In genomic region chr18:30971338-30971956, GRCh38 we compare ENCODE assay signal across 1 cellular context.
TF ChIP-seq lines count a peak whose summit lies in the region.

No MANE protein-coding gene starts in this region.

TF ChIP-seq in H1, 55 proteins besides CTCF, POLR2A, EP300 and RAD21 (continued from another document):
- no peak for TF ChIP-seq FOSL1 (IDR thresholded peaks at IDR 0.05; ENCODE audit: insufficient read depth, low read depth, low read length)
- no peak for TF ChIP-seq TAF7 (optimal IDR thresholded peaks at IDR 0.05; ENCODE audit: borderline replicate concordance, low read depth, low read length)
- TF ChIP-seq SIN3A (conservative IDR thresholded peaks at IDR 0.05 in 1 of 2, IDR thresholded peaks at IDR 0.05 in 1 of 2; ENCODE audit: low read depth in 1 of 2, low read length in 2 of 2), result no peak
- TF ChIP-seq RFX5 (IDR thresholded peaks at IDR 0.05; ENCODE audit: borderline replicate concordance, low read depth, low read length), result no peak
- no peak for TF ChIP-seq TAF1 (IDR thresholded peaks at IDR 0.05; ENCODE audit: low read depth, low read length)
- no peak for TF ChIP-seq HDAC6 (IDR thresholded peaks at IDR 0.05; ENCODE audit: low read depth, low read length)
- no peak for TF ChIP-seq SIX5 (IDR thresholded peaks at IDR 0.05; ENCODE audit: low read depth, low read length)
- TF ChIP-seq TEAD4 (IDR thresholded peaks at IDR 0.05; ENCODE audit: low read depth, low read length), result no peak
- TF ChIP-seq NANOG (IDR thresholded peaks at IDR 0.05; ENCODE audit: insufficient read depth, low read depth, low read length, poor library complexity, severe bottlenecking), result no peak
- no peak for TF ChIP-seq MAX (IDR thresholded peaks at IDR 0.05)
- TF ChIP-seq, protein P1, sequence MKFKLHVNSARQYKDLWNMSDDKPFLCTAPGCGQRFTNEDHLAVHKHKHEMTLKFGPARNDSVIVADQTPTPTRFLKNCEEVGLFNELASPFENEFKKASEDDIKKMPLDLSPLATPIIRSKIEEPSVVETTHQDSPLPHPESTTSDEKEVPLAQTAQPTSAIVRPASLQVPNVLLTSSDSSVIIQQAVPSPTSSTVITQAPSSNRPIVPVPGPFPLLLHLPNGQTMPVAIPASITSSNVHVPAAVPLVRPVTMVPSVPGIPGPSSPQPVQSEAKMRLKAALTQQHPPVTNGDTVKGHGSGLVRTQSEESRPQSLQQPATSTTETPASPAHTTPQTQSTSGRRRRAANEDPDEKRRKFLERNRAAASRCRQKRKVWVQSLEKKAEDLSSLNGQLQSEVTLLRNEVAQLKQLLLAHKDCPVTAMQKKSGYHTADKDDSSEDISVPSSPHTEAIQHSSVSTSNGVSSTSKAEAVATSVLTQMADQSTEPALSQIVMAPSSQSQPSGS (IDR thresholded peaks at IDR 0.05; ENCODE audit: low read length), result no peak
- TF ChIP-seq CREB1 (IDR thresholded peaks at IDR 0.05), result no peak
- TF ChIP-seq SP1 (IDR thresholded peaks at IDR 0.05; ENCODE audit: low read depth, low read length), result no peak
- TF ChIP-seq ASH2L (IDR thresholded peaks at IDR 0.05; ENCODE audit: low read length), result no peak
